Comparison of ENCODE assay signal across 1 cellular context in the genomic region with DNA sequence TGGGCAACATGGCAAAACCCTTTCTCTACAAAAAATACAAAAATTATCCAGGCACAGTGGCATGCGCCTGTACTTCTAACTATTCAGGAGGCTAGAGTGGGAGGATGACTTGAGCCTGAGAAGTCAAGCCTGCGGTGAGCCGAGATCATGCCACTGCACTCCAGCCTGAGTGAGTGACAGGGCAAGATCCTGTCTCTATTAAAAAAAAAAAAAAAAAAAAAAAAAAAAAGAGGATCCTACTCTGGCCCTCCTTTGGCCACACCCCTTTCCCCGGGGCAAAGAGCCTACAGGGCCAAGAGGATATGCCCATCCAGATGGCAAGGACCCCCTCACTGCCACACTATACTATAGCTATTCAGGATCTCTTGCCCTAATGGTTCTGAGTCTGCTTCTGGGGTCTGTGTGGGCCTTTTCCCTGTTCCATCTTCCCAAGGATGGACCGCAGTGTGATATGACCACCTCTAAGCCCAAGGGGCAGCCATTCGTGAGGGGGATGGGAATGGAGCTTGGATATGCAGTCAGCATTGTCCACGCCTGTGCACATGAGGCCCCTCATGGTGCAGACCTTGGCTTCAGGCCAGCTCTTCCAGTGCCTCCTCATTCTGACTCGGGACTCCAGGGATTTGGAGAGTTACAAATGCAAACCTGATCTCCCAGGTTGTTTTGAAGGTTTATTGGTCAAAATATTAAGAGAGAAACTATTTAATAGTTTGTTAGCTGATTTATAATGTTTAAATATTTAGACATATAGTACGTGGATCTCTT.
TF ChIP-seq lines count a peak whose summit lies in the region.

No MANE protein-coding gene starts in this region.

TF ChIP-seq in HEK293, 187 proteins besides CTCF, POLR2A, EP300 and RAD21 (continued from another document):
- no peak for TF ChIP-seq ZNF148 (tag by site-specific recombination; IDR thresholded peaks at IDR 0.05; ENCODE audit: borderline replicate concordance)
- TF ChIP-seq PRDM10 (tag by site-specific recombination; IDR thresholded peaks at IDR 0.05) = 0 out of 2 replicates have a peak, but pooled peaks have one; percentile 8
- peak; percentile 19; the same call in 1 of the 2 replicates for TF ChIP-seq GLIS2 (tag by site-specific recombination; IDR thresholded peaks at IDR 0.05)
- TF ChIP-seq ZFHX2 (tag by site-specific recombination; conservative IDR thresholded peaks at IDR 0.05) = no peak
- 0 out of 2 replicates have a peak, but pooled peaks have one; percentile 19 for TF ChIP-seq ZNF335 (tag by site-specific recombination; conservative IDR thresholded peaks at IDR 0.05)
- TF ChIP-seq KLF16 (tag by site-specific recombination; IDR thresholded peaks at IDR 0.05) = no peak
- 0 out of 2 replicates have a peak, but pooled peaks have one; percentile 53 for TF ChIP-seq ZNF362 (tag by site-specific recombination; IDR thresholded peaks at IDR 0.05)
- TF ChIP-seq ZNF645 (tag by site-specific recombination; IDR thresholded peaks at IDR 0.05) = no peak
